In the genomic region with DNA sequence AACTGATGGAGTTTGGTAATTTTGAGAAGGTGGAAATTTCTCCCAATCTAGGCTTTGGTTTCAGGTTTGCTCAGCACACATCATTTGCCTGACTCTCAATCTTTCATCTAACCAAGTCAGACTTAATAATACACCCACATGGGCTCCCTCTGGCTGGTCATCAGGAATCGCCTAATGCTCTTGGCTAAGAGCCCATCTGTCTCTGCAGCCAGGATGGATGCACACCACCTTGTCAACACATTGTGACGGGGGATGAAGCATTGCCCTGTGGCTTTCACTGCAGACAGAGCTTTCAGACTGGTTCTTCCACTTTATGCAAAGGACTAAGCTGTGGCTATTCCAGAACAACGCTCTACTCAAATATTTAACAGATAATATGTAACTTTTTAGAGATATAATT, we compare ENCODE assay signal across 1 cellular context.
TF ChIP-seq lines count a peak whose summit lies in the region.

No MANE protein-coding gene starts in this region.

TF ChIP-seq in SK-N-SH, 30 proteins besides CTCF, POLR2A, EP300 and RAD21 (continued from another document):
- TF ChIP-seq, protein P1, sequence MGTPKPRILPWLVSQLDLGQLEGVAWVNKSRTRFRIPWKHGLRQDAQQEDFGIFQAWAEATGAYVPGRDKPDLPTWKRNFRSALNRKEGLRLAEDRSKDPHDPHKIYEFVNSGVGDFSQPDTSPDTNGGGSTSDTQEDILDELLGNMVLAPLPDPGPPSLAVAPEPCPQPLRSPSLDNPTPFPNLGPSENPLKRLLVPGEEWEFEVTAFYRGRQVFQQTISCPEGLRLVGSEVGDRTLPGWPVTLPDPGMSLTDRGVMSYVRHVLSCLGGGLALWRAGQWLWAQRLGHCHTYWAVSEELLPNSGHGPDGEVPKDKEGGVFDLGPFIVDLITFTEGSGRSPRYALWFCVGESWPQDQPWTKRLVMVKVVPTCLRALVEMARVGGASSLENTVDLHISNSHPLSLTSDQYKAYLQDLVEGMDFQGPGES (IDR thresholded peaks at IDR 0.05; ENCODE audit: low read depth, low read length), result no peak
- TF ChIP-seq ELF1 (IDR thresholded peaks at IDR 0.05), result no peak
- TF ChIP-seq MEF2A (IDR thresholded peaks at IDR 0.05; ENCODE audit: borderline replicate concordance, low read depth), result no peak
- TF ChIP-seq, protein P2, sequence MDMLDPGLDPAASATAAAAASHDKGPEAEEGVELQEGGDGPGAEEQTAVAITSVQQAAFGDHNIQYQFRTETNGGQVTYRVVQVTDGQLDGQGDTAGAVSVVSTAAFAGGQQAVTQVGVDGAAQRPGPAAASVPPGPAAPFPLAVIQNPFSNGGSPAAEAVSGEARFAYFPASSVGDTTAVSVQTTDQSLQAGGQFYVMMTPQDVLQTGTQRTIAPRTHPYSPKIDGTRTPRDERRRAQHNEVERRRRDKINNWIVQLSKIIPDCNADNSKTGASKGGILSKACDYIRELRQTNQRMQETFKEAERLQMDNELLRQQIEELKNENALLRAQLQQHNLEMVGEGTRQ (IDR thresholded peaks at IDR 0.05; ENCODE audit: borderline replicate concordance, low read depth, low read length), result no peak
- peak; percentile 60 for TF ChIP-seq TCF12 (IDR thresholded peaks at IDR 0.05)
- TF ChIP-seq, protein P3, sequence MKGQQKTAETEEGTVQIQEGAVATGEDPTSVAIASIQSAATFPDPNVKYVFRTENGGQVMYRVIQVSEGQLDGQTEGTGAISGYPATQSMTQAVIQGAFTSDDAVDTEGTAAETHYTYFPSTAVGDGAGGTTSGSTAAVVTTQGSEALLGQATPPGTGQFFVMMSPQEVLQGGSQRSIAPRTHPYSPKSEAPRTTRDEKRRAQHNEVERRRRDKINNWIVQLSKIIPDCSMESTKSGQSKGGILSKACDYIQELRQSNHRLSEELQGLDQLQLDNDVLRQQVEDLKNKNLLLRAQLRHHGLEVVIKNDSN (IDR thresholded peaks at IDR 0.05; ENCODE audit: borderline replicate concordance, low read depth), result no peak
- TF ChIP-seq, protein P4, sequence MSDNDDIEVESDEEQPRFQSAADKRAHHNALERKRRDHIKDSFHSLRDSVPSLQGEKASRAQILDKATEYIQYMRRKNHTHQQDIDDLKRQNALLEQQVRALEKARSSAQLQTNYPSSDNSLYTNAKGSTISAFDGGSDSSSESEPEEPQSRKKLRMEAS (IDR thresholded peaks at IDR 0.05; ENCODE audit: low read depth), result no peak
- peak; percentile 95 for TF ChIP-seq MXI1 (IDR thresholded peaks at IDR 0.05; ENCODE audit: low read depth, low read length)
- peak; percentile 88 for TF ChIP-seq RCOR1 (IDR thresholded peaks at IDR 0.05; ENCODE audit: low read length)
- TF ChIP-seq GABPA (IDR thresholded peaks at IDR 0.05; ENCODE audit: low read depth), result no peak
- no peak for TF ChIP-seq YY1 (IDR thresholded peaks at IDR 0.05; ENCODE audit: low read depth)
- TF ChIP-seq, protein P5, sequence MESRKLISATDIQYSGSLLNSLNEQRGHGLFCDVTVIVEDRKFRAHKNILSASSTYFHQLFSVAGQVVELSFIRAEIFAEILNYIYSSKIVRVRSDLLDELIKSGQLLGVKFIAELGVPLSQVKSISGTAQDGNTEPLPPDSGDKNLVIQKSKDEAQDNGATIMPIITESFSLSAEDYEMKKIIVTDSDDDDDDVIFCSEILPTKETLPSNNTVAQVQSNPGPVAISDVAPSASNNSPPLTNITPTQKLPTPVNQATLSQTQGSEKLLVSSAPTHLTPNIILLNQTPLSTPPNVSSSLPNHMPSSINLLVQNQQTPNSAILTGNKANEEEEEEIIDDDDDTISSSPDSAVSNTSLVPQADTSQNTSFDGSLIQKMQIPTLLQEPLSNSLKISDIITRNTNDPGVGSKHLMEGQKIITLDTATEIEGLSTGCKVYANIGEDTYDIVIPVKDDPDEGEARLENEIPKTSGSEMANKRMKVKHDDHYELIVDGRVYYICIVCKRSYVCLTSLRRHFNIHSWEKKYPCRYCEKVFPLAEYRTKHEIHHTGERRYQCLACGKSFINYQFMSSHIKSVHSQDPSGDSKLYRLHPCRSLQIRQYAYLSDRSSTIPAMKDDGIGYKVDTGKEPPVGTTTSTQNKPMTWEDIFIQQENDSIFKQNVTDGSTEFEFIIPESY (IDR thresholded peaks at IDR 0.05; ENCODE audit: borderline replicate concordance, low read depth), result no peak
- 0 out of 2 replicates have a peak, but pooled peaks have one; percentile 30 for TF ChIP-seq SIN3A (IDR thresholded peaks at IDR 0.05; ENCODE audit: borderline replicate concordance, low read depth, low read length)
- TF ChIP-seq, protein P6, sequence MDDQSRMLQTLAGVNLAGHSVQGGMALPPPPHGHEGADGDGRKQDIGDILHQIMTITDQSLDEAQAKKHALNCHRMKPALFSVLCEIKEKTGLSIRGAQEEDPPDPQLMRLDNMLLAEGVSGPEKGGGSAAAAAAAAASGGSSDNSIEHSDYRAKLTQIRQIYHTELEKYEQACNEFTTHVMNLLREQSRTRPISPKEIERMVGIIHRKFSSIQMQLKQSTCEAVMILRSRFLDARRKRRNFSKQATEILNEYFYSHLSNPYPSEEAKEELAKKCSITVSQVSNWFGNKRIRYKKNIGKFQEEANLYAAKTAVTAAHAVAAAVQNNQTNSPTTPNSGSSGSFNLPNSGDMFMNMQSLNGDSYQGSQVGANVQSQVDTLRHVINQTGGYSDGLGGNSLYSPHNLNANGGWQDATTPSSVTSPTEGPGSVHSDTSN (IDR thresholded peaks at IDR 0.05), result peak; percentile 81
- TF ChIP-seq EZH2phosphoT487 (IDR thresholded peaks at IDR 0.05; ENCODE audit: borderline replicate concordance, low read depth), result no peak
- no peak for TF ChIP-seq JUND (IDR thresholded peaks at IDR 0.05)
- TF ChIP-seq, protein P7, sequence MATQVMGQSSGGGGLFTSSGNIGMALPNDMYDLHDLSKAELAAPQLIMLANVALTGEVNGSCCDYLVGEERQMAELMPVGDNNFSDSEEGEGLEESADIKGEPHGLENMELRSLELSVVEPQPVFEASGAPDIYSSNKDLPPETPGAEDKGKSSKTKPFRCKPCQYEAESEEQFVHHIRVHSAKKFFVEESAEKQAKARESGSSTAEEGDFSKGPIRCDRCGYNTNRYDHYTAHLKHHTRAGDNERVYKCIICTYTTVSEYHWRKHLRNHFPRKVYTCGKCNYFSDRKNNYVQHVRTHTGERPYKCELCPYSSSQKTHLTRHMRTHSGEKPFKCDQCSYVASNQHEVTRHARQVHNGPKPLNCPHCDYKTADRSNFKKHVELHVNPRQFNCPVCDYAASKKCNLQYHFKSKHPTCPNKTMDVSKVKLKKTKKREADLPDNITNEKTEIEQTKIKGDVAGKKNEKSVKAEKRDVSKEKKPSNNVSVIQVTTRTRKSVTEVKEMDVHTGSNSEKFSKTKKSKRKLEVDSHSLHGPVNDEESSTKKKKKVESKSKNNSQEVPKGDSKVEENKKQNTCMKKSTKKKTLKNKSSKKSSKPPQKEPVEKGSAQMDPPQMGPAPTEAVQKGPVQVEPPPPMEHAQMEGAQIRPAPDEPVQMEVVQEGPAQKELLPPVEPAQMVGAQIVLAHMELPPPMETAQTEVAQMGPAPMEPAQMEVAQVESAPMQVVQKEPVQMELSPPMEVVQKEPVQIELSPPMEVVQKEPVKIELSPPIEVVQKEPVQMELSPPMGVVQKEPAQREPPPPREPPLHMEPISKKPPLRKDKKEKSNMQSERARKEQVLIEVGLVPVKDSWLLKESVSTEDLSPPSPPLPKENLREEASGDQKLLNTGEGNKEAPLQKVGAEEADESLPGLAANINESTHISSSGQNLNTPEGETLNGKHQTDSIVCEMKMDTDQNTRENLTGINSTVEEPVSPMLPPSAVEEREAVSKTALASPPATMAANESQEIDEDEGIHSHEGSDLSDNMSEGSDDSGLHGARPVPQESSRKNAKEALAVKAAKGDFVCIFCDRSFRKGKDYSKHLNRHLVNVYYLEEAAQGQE (IDR thresholded peaks at IDR 0.05; ENCODE audit: low read depth, low read length), result no peak
- peak; percentile 72 for TF ChIP-seq NFIC (IDR thresholded peaks at IDR 0.05; ENCODE audit: borderline replicate concordance)
- no peak for TF ChIP-seq RFX5 (IDR thresholded peaks at IDR 0.05; ENCODE audit: low read length)
